ENCODE assay signal across 10 cellular contexts in the genomic region with DNA sequence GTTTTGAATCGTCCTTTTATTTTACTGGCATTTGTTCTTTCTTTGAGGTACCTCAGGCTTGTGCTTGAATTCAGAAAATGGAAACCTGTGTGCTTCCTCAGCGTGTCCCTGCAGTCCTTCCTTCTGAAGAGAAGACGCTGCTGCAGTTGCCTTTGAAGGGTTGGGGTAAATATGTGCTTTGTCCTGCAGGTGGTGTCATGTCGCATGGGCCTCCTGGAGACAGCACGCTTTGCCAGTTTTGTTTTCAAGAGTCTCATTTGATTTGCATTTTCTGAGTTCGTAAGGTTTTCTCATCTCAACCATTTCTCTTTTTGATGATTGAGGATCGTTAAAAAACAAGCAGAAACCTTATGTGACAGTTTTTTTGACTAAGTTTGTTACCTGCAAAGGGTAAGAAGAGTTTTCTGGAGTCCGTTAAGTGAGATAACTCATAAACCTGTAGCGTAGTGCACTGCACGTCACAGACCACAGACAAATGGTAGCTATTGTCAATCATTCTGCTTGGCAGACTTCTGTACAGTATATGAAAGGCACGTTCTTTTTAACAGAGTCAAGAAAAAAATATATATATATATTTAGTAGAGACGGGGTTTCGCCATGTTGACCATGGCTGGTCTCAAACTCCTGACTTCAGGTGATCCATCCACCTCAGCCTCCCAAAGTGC. TPM values are rescaled to one million over a fixed set of nuclear protein-coding genes. Genes with fewer than 3 reads are reported as not detected.
DNase-seq lines count a peak whose midpoint lies in the region; ATAC-seq and TF ChIP-seq lines count a peak whose summit lies in the region.
"Had no signal": no experiment of that assay in that cellular context is flagged by ENCODE, and none has a peak within 500 bp of the region (broad histone marks: within the 10 kb centered on the region; RNA-seq: fewer than 3 reads in every experiment).

No MANE protein-coding gene starts in this region.

- no peak for TF ChIP-seq EP300 in stomach (IDR thresholded peaks at IDR 0.05)

- H3K27ac ChIP-seq in neural progenitor cell (no peak overlapping the region), stomach (no peak overlapping the region)
- H3K27ac ChIP-seq: epithelial cell of prostate had no signal

- TF ChIP-seq CTCF in neural progenitor cell (IDR thresholded peaks at IDR 0.05) (peak; percentile 56), stomach (IDR thresholded peaks at IDR 0.05) (peak in 1 of 7 experiments; percentile 10)

- H3K27ac Mint-ChIP-seq in activated CD8-positive, alpha-beta T cell treated with anti-CD3 and anti-CD28 coated beads, Interleukin-2, amount 10 ng/mL, durations not matched to agents 7 days and 5 days: no peak overlapping the region
- no peak overlapping the region for H3K27ac Mint-ChIP-seq in neural progenitor cell

- no peaks in the 10 kb centered on the region for H4K20me1 ChIP-seq in neural progenitor cell (ENCODE audit: low read depth)

- ATAC-seq in HG03342 (IDR thresholded peaks at IDR 0.05; ENCODE audit: unreplicated experiment): peak; percentile 62
- no peak for ATAC-seq in activated CD8-positive, alpha-beta T cell treated with anti-CD3 and anti-CD28 coated beads, Interleukin-2, amount 10 ng/mL, durations not matched to agents 7 days and 5 days

- no peaks in the 10 kb centered on the region for H3K27me3 Mint-ChIP-seq in activated CD8-positive, alpha-beta T cell treated with anti-CD3 and anti-CD28 coated beads, Interleukin-2, amount 10 ng/mL, durations not matched to agents 7 days and 5 days (ENCODE audit: low read depth)
- peaks cover 2% of the 10 kb centered on the region for H3K27me3 Mint-ChIP-seq in neural progenitor cell (ENCODE audit: insufficient read depth, low read depth)

- no peaks in the 10 kb centered on the region for H3K4me1 ChIP-seq in neural progenitor cell
- no peaks in the 10 kb centered on the region for H3K4me1 ChIP-seq in stomach

- H3F3A ChIP-seq in neural progenitor cell (ENCODE audit: low read depth): peaks cover 8% of the 10 kb centered on the region

- H3K36me3 Mint-ChIP-seq in activated CD8-positive, alpha-beta T cell treated with anti-CD3 and anti-CD28 coated beads, Interleukin-2, amount 10 ng/mL, durations not matched to agents 7 days and 5 days (ENCODE audit: low read depth): peaks cover 17% of the 10 kb centered on the region
- H3K36me3 Mint-ChIP-seq in neural progenitor cell: peaks cover 12% of the 10 kb centered on the region

- H3K9ac ChIP-seq in neural progenitor cell: no peak overlapping the region

- intact Hi-C loops in stomach (cut with DNase I; ENCODE audit: low total_unique reads): no loop called here

- no peaks in the 10 kb centered on the region for H3K79me2 ChIP-seq in neural progenitor cell (ENCODE audit: low read depth)

- CTCF ChIA-PET in activated CD8-positive, alpha-beta T cell treated with anti-CD3 and anti-CD28 coated beads, Interleukin-2, amount 10 ng/mL, durations not matched to agents 7 days and 5 days (lab: Charles Lee): interaction anchor here (1.0 kb wide), 2 partner anchors 11 to 458 kb away, joined by 3 to 4 read pairs; no protein-coding TSS in a partner anchor

- H3K9me3 Mint-ChIP-seq in activated CD8-positive, alpha-beta T cell treated with anti-CD3 and anti-CD28 coated beads, Interleukin-2, amount 10 ng/mL, durations not matched to agents 7 days and 5 days (ENCODE audit: insufficient read depth): no peaks in the 10 kb centered on the region
- H3K9me3 Mint-ChIP-seq in neural progenitor cell: no peaks in the 10 kb centered on the region

- WGBS in stomach, 5 donors: 90 to 94% (median 92%) methylated on average over 13 of the region's 13 CpGs

- H3K9me3 ChIP-seq in neural progenitor cell (ENCODE audit: low read depth): no peaks in the 10 kb centered on the region
- H3K9me3 ChIP-seq in stomach: no peaks in the 10 kb centered on the region

- peak; percentile 46 for DNase-seq in NCI-H82 (lab: John Stamatoyannopoulos, UW)
- DNase-seq in NCI-H82 treated with DMSO at 0.1 percent for 48 hours (lab: John Stamatoyannopoulos, UW; ENCODE audit: unreplicated experiment): no peak
- DNase-seq in activated CD8-positive, alpha-beta T cell treated with anti-CD3 and anti-CD28 coated beads, Interleukin-2, amount 10 ng/mL, durations not matched to agents 7 days and 5 days: peak; percentile 34
- DNase-seq in neural progenitor cell (ENCODE audit: low spot score): peak; percentile 56
- no peak for DNase-seq in NCI-H226
- DNase-seq in stomach: no peak
- no peak for DNase-seq in medulla oblongata (ENCODE audit: extremely low spot score)
- DNase-seq: C1 segment of cervical spinal cord had no signal

- no peak for TF ChIP-seq POLR2A in stomach (IDR thresholded peaks at IDR 0.05)

- POLR2A ChIA-PET in activated CD8-positive, alpha-beta T cell treated with anti-CD3 and anti-CD28 coated beads, Interleukin-2, amount 10 ng/mL, durations not matched to agents 7 days and 5 days (lab: Charles Lee): no interaction called here

- H3K36me3 ChIP-seq in neural progenitor cell: no peaks in the 10 kb centered on the region
- H3K36me3 ChIP-seq in stomach: peaks cover 9 to 36% (median 35%) of the 10 kb centered on the region in 4 donors

- no peak overlapping the region for H2AFZ ChIP-seq in neural progenitor cell (replicated peaks)

- H3K4me1 Mint-ChIP-seq in activated CD8-positive, alpha-beta T cell treated with anti-CD3 and anti-CD28 coated beads, Interleukin-2, amount 10 ng/mL, durations not matched to agents 7 days and 5 days (ENCODE audit: low read depth): no peaks in the 10 kb centered on the region
- H3K4me1 Mint-ChIP-seq in neural progenitor cell: no peaks in the 10 kb centered on the region

- H3K27me3 ChIP-seq in neural progenitor cell: no peaks in the 10 kb centered on the region
- no peaks in the 10 kb centered on the region for H3K27me3 ChIP-seq in stomach

- no peak overlapping the region for H3K4me3 ChIP-seq in neural progenitor cell
- no peak overlapping the region for H3K4me3 ChIP-seq in stomach

- H3K4me2 ChIP-seq in neural progenitor cell: no peak overlapping the region

- no peak overlapping the region for H3K4me3 Mint-ChIP-seq in activated CD8-positive, alpha-beta T cell treated with anti-CD3 and anti-CD28 coated beads, Interleukin-2, amount 10 ng/mL, durations not matched to agents 7 days and 5 days
- H3K4me3 Mint-ChIP-seq in neural progenitor cell: no peak overlapping the region

RNA-seq across cellular contexts. Expression of a gene that starts 57.0 kb away (rescaled TPM):
- 100 to 1,000 TPM in 1 of 2 experiments, 10 to 100 TPM in 1; 99.0 to 102 TPM for total RNA-seq in activated CD8-positive, alpha-beta T cell treated with anti-CD3 and anti-CD28 coated beads, Interleukin-2, amount 10 ng/mL, durations not matched to agents 7 days and 5 days
- total RNA-seq in neural progenitor cell (ENCODE audit: low replicate concordance): 134 and 135 TPM in 2 replicates
- total RNA-seq in stomach: 100 to 1,000 TPM in 1 of 5 donors, 10 to 100 TPM in 4; 22.3 to 103 (median 62.4) TPM
- polyA plus RNA-seq in stomach: 10 to 100 TPM; 30.3 to 41.7 (median 39.4) TPM

RNA-seq across cellular contexts. Expression of a gene that starts 57.3 kb away (rescaled TPM):
- total RNA-seq in activated CD8-positive, alpha-beta T cell treated with anti-CD3 and anti-CD28 coated beads, Interleukin-2, amount 10 ng/mL, durations not matched to agents 7 days and 5 days: 10 to 100 TPM; 94.8 to 97.8 TPM
- 80.7 and 85.0 TPM in 2 replicates for total RNA-seq in neural progenitor cell (ENCODE audit: low replicate concordance)
- 10 to 100 TPM; 21.4 to 49.4 (median 37.9) TPM for total RNA-seq in stomach
- polyA plus RNA-seq in stomach: 10 to 100 TPM; 30.2 to 45.3 (median 39.6) TPM

Comparison
In these comparisons a context has a peak if more than half of its experiments do, and no peak if none do; other contexts are left out.
1. DNase-seq: peak in NCI-H82 (single experiment), activated CD8-positive, alpha-beta T cell treated with anti-CD3 and anti-CD28 coated beads, Interleukin-2, amount 10 ng/mL, durations not matched to agents 7 days and 5 days (single experiment) and neural progenitor cell (single experiment); none in NCI-H82 treated with DMSO at 0.1 percent for 48 hours (single experiment), NCI-H226 (single experiment), stomach (single experiment) and medulla oblongata (single experiment).